ENCODE assay signal across 32 cellular contexts in the genomic region with DNA sequence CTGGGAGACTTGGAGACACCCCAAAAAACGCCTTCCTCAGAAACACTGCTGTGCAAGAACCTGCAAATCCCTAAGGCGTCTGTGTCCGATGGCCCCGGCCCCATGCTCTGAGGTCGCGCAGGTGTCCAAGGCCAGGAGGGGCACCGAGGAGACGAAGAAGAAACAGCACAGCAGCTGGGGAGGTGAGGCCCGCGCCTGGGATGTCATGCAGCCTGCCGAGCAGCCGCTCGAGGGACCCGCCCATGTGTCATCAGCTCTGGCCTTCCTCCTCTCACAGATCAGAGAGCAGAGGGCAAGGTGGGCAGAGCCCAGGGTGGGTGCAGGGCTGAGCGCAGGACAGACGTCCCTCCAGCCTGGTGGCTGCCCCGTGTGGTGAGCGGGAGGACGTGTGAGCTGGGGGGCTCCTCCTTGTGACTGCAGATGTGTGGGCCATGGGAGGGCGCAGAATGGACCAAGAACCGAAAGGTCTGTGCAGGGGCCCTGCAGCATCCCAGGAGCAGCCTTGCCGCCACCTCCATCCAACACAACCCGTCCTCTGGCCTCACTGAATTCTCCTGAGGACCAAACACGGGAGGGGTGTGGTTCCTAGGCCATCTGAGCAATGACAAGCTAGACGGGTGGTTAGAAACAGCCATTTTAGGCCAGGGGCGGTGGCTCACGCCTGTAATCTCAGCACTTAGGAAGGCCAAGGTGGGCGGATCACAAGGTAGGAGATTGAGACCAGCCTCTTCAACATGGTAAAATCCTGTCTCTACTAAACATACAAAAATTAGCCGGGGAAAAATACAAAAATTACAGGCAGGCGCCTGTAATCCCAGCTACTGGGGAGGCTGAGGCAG. TPM values are rescaled to one million over a fixed set of nuclear protein-coding genes. Genes with fewer than 3 reads are reported as not detected.
"Had no signal": no experiment of that assay in that cellular context is flagged by ENCODE, and none has a peak within 500 bp of the region (broad histone marks: within the 10 kb centered on the region; RNA-seq: fewer than 3 reads in every experiment).

No MANE protein-coding gene starts in this region.

- H3K9me3 ChIP-seq: heart right ventricle, left lung, lower lobe of right lung, neutrophil, ovary, prostate gland, thoracic aorta had no signal

- H3K4me1 Mint-ChIP-seq: activated CD4-positive, alpha-beta memory T cell treated with anti-CD3 and anti-CD28 coated beads, Interleukin-2, amount 10 ng/mL, durations not matched to agents 7 days and 5 days; activated CD4-positive, alpha-beta T cell treated with anti-CD3 and anti-CD28 coated beads, Interleukin-2, amount 10 ng/mL, durations not matched to agents 24 days and 14 days; activated naive CD4-positive, alpha-beta T cell treated with anti-CD3 and anti-CD28 coated beads, Interleukin-2, amount 10 ng/mL, durations not matched to agents 7 days and 5 days; activated naive CD8-positive, alpha-beta T cell treated with anti-CD3 and anti-CD28 coated beads, Interleukin-2, amount 10 ng/mL, durations not matched to agents 7 days and 5 days; stimulated activated effector memory CD8-positive, alpha-beta T cell treated with anti-CD3 and anti-CD28 coated beads, Interleukin-12 subunit alpha, Interleukin-12 subunit beta, amount 100 ng/mL, for 72 hours had no signal

- H3K36me3 Mint-ChIP-seq: activated naive CD4-positive, alpha-beta T cell treated with anti-CD3 and anti-CD28 coated beads, Interleukin-2, amount 10 ng/mL, durations not matched to agents 7 days and 5 days; natural killer cell; stimulated activated effector memory CD8-positive, alpha-beta T cell treated with anti-CD3 and anti-CD28 coated beads, Interleukin-12 subunit alpha, Interleukin-12 subunit beta, amount 100 ng/mL, for 72 hours had no signal

- H3K27me3 ChIP-seq: foreskin keratinocyte, heart right ventricle, left lung, ovary had no signal

- H3K27ac Mint-ChIP-seq: activated CD4-positive, alpha-beta memory T cell treated with anti-CD3 and anti-CD28 coated beads, Interleukin-2, amount 10 ng/mL, durations not matched to agents 7 days and 5 days; activated CD4-positive, alpha-beta T cell treated with anti-CD3 and anti-CD28 coated beads, Interleukin-2, amount 10 ng/mL, durations not matched to agents 24 days and 14 days; activated naive CD4-positive, alpha-beta T cell treated with anti-CD3 and anti-CD28 coated beads, Interleukin-2, amount 10 ng/mL, durations not matched to agents 7 days and 5 days; activated naive CD8-positive, alpha-beta T cell treated with anti-CD3 and anti-CD28 coated beads, Interleukin-2, amount 10 ng/mL, durations not matched to agents 7 days and 5 days; activated T-cell treated with anti-CD3 and anti-CD28 coated beads, Interleukin-2, amount 50 U/mL, for 24 hours; natural killer cell; stimulated activated effector memory CD8-positive, alpha-beta T cell treated with anti-CD3 and anti-CD28 coated beads, Interleukin-12 subunit alpha, Interleukin-12 subunit beta, amount 100 ng/mL, for 72 hours; stimulated activated naive CD8-positive, alpha-beta T cell treated with anti-CD3 and anti-CD28 coated beads, Interleukin-15, Interleukin-2, amounts not matched to agents 100 ng/mL and 50 ng/mL, for 24 hours; T-helper 1 cell treated with Interleukin-12 subunit alpha and Interleukin-12 subunit beta and Interleukin-4 antibody, amounts not matched to agents 30 μg/mL and 1 μg/mL, for 36 hours had no signal

- DNase-seq: activated CD4-positive, alpha-beta memory T cell treated with anti-CD3 and anti-CD28 coated beads, Interleukin-2, amount 10 ng/mL, durations not matched to agents 7 days and 5 days; activated CD4-positive, alpha-beta T cell treated with anti-CD3 and anti-CD28 coated beads, Interleukin-2, amount 10 ng/mL, durations not matched to agents 24 days and 14 days; activated CD4-positive, CD25-positive, alpha-beta regulatory T cell treated with anti-CD3 and anti-CD28 coated beads, Interleukin-2, amount 50 U/mL, for 72 hours; activated CD8-positive, alpha-beta memory T cell treated with anti-CD3 and anti-CD28 coated beads, Interleukin-2, amount 50 U/mL, for 48 hours; activated gamma-delta T cell; activated naive CD4-positive, alpha-beta T cell treated with anti-CD3 and anti-CD28 coated beads, Interleukin-2, amount 10 ng/mL, durations not matched to agents 7 days and 5 days; activated naive CD8-positive, alpha-beta T cell treated with anti-CD3 and anti-CD28 coated beads, Interleukin-2, amount 10 ng/mL, durations not matched to agents 7 days and 5 days; activated T-cell treated with anti-CD3 and anti-CD28 coated beads, Interleukin-2, amount 50 U/mL, for 24 hours; amniotic stem cell; central memory CD4-positive, alpha-beta T cell; heart right ventricle; kidney glomerular epithelial cell; left lung; lower lobe of right lung; mesenchymal stem cell; natural killer cell; ovary; retina; stimulated activated CD4-positive, alpha-beta T cell treated with anti-CD3 and anti-CD28 coated beads, Interleukin-12 subunit alpha, Interleukin-12 subunit beta, amount 100 ng/mL, for 4 hours; stimulated activated CD4-positive, alpha-beta T cell treated with anti-CD3 and anti-CD28 coated beads, Interleukin-4, amount 100 ng/mL, for 1 hour; T-helper 9 cell; trophoblast cell had no signal

- H3K4me3 Mint-ChIP-seq: activated CD4-positive, alpha-beta memory T cell treated with anti-CD3 and anti-CD28 coated beads, Interleukin-2, amount 10 ng/mL, durations not matched to agents 7 days and 5 days; activated CD4-positive, alpha-beta T cell treated with anti-CD3 and anti-CD28 coated beads, Interleukin-2, amount 10 ng/mL, durations not matched to agents 24 days and 14 days; activated naive CD4-positive, alpha-beta T cell treated with anti-CD3 and anti-CD28 coated beads, Interleukin-2, amount 10 ng/mL, durations not matched to agents 7 days and 5 days; activated naive CD8-positive, alpha-beta T cell treated with anti-CD3 and anti-CD28 coated beads, Interleukin-2, amount 10 ng/mL, durations not matched to agents 7 days and 5 days; activated T-cell treated with anti-CD3 and anti-CD28 coated beads, Interleukin-2, amount 50 U/mL, for 24 hours; stimulated activated effector memory CD8-positive, alpha-beta T cell treated with anti-CD3 and anti-CD28 coated beads, Interleukin-12 subunit alpha, Interleukin-12 subunit beta, amount 100 ng/mL, for 72 hours; stimulated activated naive CD8-positive, alpha-beta T cell treated with anti-CD3 and anti-CD28 coated beads, Interleukin-15, Interleukin-2, amounts not matched to agents 100 ng/mL and 50 ng/mL, for 24 hours; T-helper 1 cell treated with Interleukin-12 subunit alpha and Interleukin-12 subunit beta and Interleukin-4 antibody, amounts not matched to agents 30 μg/mL and 1 μg/mL, for 36 hours had no signal

- H3K9me3 Mint-ChIP-seq: activated CD4-positive, alpha-beta T cell treated with anti-CD3 and anti-CD28 coated beads, Interleukin-2, amount 10 ng/mL, durations not matched to agents 24 days and 14 days; activated naive CD8-positive, alpha-beta T cell treated with anti-CD3 and anti-CD28 coated beads, Interleukin-2, amount 10 ng/mL, durations not matched to agents 7 days and 5 days; activated T-cell treated with anti-CD3 and anti-CD28 coated beads, Interleukin-2, amount 50 U/mL, for 24 hours; natural killer cell; stimulated activated effector memory CD8-positive, alpha-beta T cell treated with anti-CD3 and anti-CD28 coated beads, Interleukin-12 subunit alpha, Interleukin-12 subunit beta, amount 100 ng/mL, for 72 hours; stimulated activated naive CD8-positive, alpha-beta T cell treated with anti-CD3 and anti-CD28 coated beads, Interleukin-15, Interleukin-2, amounts not matched to agents 100 ng/mL and 50 ng/mL, for 24 hours had no signal

- H3K27me3 Mint-ChIP-seq: activated CD4-positive, alpha-beta memory T cell treated with anti-CD3 and anti-CD28 coated beads, Interleukin-2, amount 10 ng/mL, durations not matched to agents 7 days and 5 days; activated CD4-positive, alpha-beta T cell treated with anti-CD3 and anti-CD28 coated beads, Interleukin-2, amount 10 ng/mL, durations not matched to agents 24 days and 14 days; activated naive CD4-positive, alpha-beta T cell treated with anti-CD3 and anti-CD28 coated beads, Interleukin-2, amount 10 ng/mL, durations not matched to agents 7 days and 5 days; activated naive CD8-positive, alpha-beta T cell treated with anti-CD3 and anti-CD28 coated beads, Interleukin-2, amount 10 ng/mL, durations not matched to agents 7 days and 5 days; activated T-cell treated with anti-CD3 and anti-CD28 coated beads, Interleukin-2, amount 50 U/mL, for 24 hours; stimulated activated naive CD8-positive, alpha-beta T cell treated with anti-CD3 and anti-CD28 coated beads, Interleukin-15, Interleukin-2, amounts not matched to agents 100 ng/mL and 50 ng/mL, for 24 hours had no signal

- H3K36me3 ChIP-seq: heart right ventricle, left lung, lower lobe of right lung, neutrophil, ovary, prostate gland, thoracic aorta had no signal

- ATAC-seq: heart right ventricle; left lung; lower lobe of right lung; natural killer cell; sciatic nerve; stimulated activated effector memory CD8-positive, alpha-beta T cell treated with anti-CD3 and anti-CD28 coated beads, Interleukin-12 subunit alpha, Interleukin-12 subunit beta, amount 100 ng/mL, for 72 hours had no signal

- H3K4me3 ChIP-seq: heart right ventricle, left lung, lower lobe of right lung, ovary, prostate gland, skin epidermis, thoracic aorta had no signal

- H3K4me1 ChIP-seq: prostate gland had no signal

- H3K27ac ChIP-seq: foreskin keratinocyte, heart right ventricle, left lung, lower lobe of right lung, neutrophil, ovary, prostate gland, skin epidermis, thoracic aorta, VCaP had no signal

RNA-seq across cellular contexts. Expression of a gene that starts 13.1 kb away (rescaled TPM):
- total RNA-seq: activated CD4-positive, alpha-beta T cell treated with anti-CD3 and anti-CD28 coated beads, Interleukin-2, amount 10 ng/mL, durations not matched to agents 24 days and 14 days had no signal

RNA-seq across cellular contexts. Expression of a gene that starts 30.5 kb away (rescaled TPM):
- total RNA-seq: foreskin keratinocyte had no signal
- polyA plus RNA-seq: foreskin keratinocyte had no signal
